9 cellular contexts compared by ENCODE assay signal in genomic region chr6:29941476-29941875, GRCh38. TPM values are rescaled to one million over a fixed set of nuclear protein-coding genes. Genes with fewer than 3 reads are reported as not detected.
DNase-seq lines count a peak whose midpoint lies in the region; ATAC-seq lines count a peak whose summit lies in the region.
"Had no signal": no experiment of that assay in that cellular context is flagged by ENCODE, and none has a peak within 500 bp of the region (broad histone marks: within the 10 kb centered on the region; RNA-seq: fewer than 3 reads in every experiment).

No MANE protein-coding gene starts in this region.

- H3K4me3 Mint-ChIP-seq in T-helper 2 cell treated with Interferon-gamma antibody and Interleukin-4, amounts not matched to agents 5 μg/mL and 100 μg/mL, for 36 hours: peak overlapping the region; percentile 89
- peak overlapping the region; percentile 89 for H3K4me3 Mint-ChIP-seq in activated CD4-positive, alpha-beta memory T cell treated with anti-CD3 and anti-CD28 coated beads for 36 hours

- POLR2A ChIA-PET in activated CD4-positive, alpha-beta memory T cell treated with anti-CD3 and anti-CD28 coated beads for 36 hours (lab: Charles Lee): interaction anchor here (0.9 to 1.1 kb wide), 4 partner anchors 16 to 236 kb away, joined by 3 to 4 read pairs (median 3); no protein-coding TSS in a partner anchor

- CTCF ChIA-PET in activated CD4-positive, alpha-beta memory T cell treated with anti-CD3 and anti-CD28 coated beads for 36 hours (lab: Charles Lee): interaction anchor here (0.9 kb wide), 1 partner anchor 93 kb away, joined by 4 read pairs; no protein-coding TSS in a partner anchor

- peak overlapping the region; percentile 97 for H3K27ac Mint-ChIP-seq in T-helper 2 cell treated with Interferon-gamma antibody and Interleukin-4, amounts not matched to agents 5 μg/mL and 100 μg/mL, for 36 hours
- peak overlapping the region; percentile 98 for H3K27ac Mint-ChIP-seq in activated CD4-positive, alpha-beta memory T cell treated with anti-CD3 and anti-CD28 coated beads for 36 hours

- H3K27me3 ChIP-seq in iPS-20b (ENCODE audit: insufficient read depth, low read length): peaks cover 7% of the 10 kb centered on the region

- H3K27me3 Mint-ChIP-seq in T-helper 2 cell treated with Interferon-gamma antibody and Interleukin-4, amounts not matched to agents 5 μg/mL and 100 μg/mL, for 36 hours (ENCODE audit: low read depth): no peaks in the 10 kb centered on the region
- H3K27me3 Mint-ChIP-seq in activated CD4-positive, alpha-beta memory T cell treated with anti-CD3 and anti-CD28 coated beads for 36 hours: peaks cover 2% of the 10 kb centered on the region

- H3K4me3 ChIP-seq in iPS-20b (ENCODE audit: low read length): no peak overlapping the region

- peaks cover 27% of the 10 kb centered on the region for H3K4me1 Mint-ChIP-seq in T-helper 2 cell treated with Interferon-gamma antibody and Interleukin-4, amounts not matched to agents 5 μg/mL and 100 μg/mL, for 36 hours (ENCODE audit: low read depth)
- H3K4me1 Mint-ChIP-seq in activated CD4-positive, alpha-beta memory T cell treated with anti-CD3 and anti-CD28 coated beads for 36 hours (ENCODE audit: low read depth): peaks cover 47% of the 10 kb centered on the region

- ATAC-seq in GM18909 (IDR thresholded peaks at IDR 0.05; ENCODE audit: poor library complexity, unreplicated experiment): no peak

- peaks cover 37% of the 10 kb centered on the region for H3K36me3 Mint-ChIP-seq in T-helper 2 cell treated with Interferon-gamma antibody and Interleukin-4, amounts not matched to agents 5 μg/mL and 100 μg/mL, for 36 hours (ENCODE audit: low read depth)
- H3K36me3 Mint-ChIP-seq in activated CD4-positive, alpha-beta memory T cell treated with anti-CD3 and anti-CD28 coated beads for 36 hours: peaks cover 40% of the 10 kb centered on the region

- H3K9ac ChIP-seq in iPS-20b (ENCODE audit: low read depth, low read length): peak overlapping the region; percentile 25; the same call in 1 of the 2 replicates

- peaks cover 5% of the 10 kb centered on the region for H3K9me3 Mint-ChIP-seq in T-helper 2 cell treated with Interferon-gamma antibody and Interleukin-4, amounts not matched to agents 5 μg/mL and 100 μg/mL, for 36 hours
- H3K9me3 Mint-ChIP-seq in activated CD4-positive, alpha-beta memory T cell treated with anti-CD3 and anti-CD28 coated beads for 36 hours: no peaks in the 10 kb centered on the region

- no peak for DNase-seq in T-helper 2 cell treated with Interferon-gamma antibody and Interleukin-4, amounts not matched to agents 5 μg/mL and 100 μg/mL, for 36 hours (ENCODE audit: low spot score)
- DNase-seq in T-helper 2 cell (no peak), superior temporal gyrus (ENCODE audit: extremely low spot score) (peak; percentile 32), germinal center (ENCODE audit: low spot score) (no peak)
- no peak for DNase-seq in activated CD4-positive, alpha-beta memory T cell treated with anti-CD3 and anti-CD28 coated beads for 36 hours
- no peak for DNase-seq in stimulated activated CD4-positive, alpha-beta T cell treated with anti-CD3 and anti-CD28 coated beads, Interleukin-4, amount 100 ng/mL, for 24 hours
- DNase-seq: stimulated activated CD4-positive, alpha-beta T cell treated with anti-CD3 and anti-CD28 coated beads, Interleukin-12 subunit alpha, Interleukin-12 subunit beta, amount 100 ng/mL, for 4 hours had no signal

- no peak overlapping the region for H3K27ac ChIP-seq in iPS-20b (ENCODE audit: low read length)

- intact Hi-C loops in activated CD4-positive, alpha-beta memory T cell treated with anti-CD3 and anti-CD28 coated beads for 36 hours (cut with micrococcal nuclease): loop anchor here (1.0 to 5.0 kb wide), 2 partner anchors 54 to 94 kb away; no protein-coding TSS in a partner anchor

- no peaks in the 10 kb centered on the region for H3K9me3 ChIP-seq in iPS-20b (ENCODE audit: insufficient read depth, low read depth, low read length)

- H3K36me3 ChIP-seq in iPS-20b (ENCODE audit: insufficient read depth, low read depth, low read length): peaks cover 5% of the 10 kb centered on the region; the same call in 1 of the 2 replicates

- no peaks in the 10 kb centered on the region; the same call in 1 of the 2 replicates for H3K4me1 ChIP-seq in iPS-20b (ENCODE audit: insufficient read depth, low read length)

RNA-seq across cellular contexts. Expression of gene HLA-A, which starts 0.9 kb away (rescaled TPM):
- total RNA-seq in activated CD4-positive, alpha-beta memory T cell treated with anti-CD3 and anti-CD28 coated beads for 36 hours: 1,000 to 10,000 TPM; 1,413 to 1,470 TPM
